8 cellular contexts compared by ENCODE assay signal in genomic region chr10:122879339-122880273, GRCh38. TPM values are rescaled to one million over a fixed set of nuclear protein-coding genes. Genes with fewer than 3 reads are reported as not detected.
DNase-seq lines count a peak whose midpoint lies in the region; ATAC-seq and TF ChIP-seq lines count a peak whose summit lies in the region.

FAM24B (minus strand) TSS chr10:122879581; CDS start chr10:122850515, 29,066 bp downstream.

- peaks cover 54% of the 10 kb centered on the region for H3K36me3 Mint-ChIP-seq in activated CD8-positive, alpha-beta T cell treated with anti-CD3 and anti-CD28 coated beads for 36 hours (ENCODE audit: low read depth)
- H3K36me3 Mint-ChIP-seq in effector memory CD8-positive, alpha-beta T cell (ENCODE audit: insufficient read depth): peaks cover 16% of the 10 kb centered on the region

- peak; percentile 76 for ATAC-seq in HG03442 (IDR thresholded peaks at IDR 0.05; ENCODE audit: unreplicated experiment)
- ATAC-seq in activated CD8-positive, alpha-beta T cell treated with anti-CD3 and anti-CD28 coated beads for 36 hours: peak; percentile 87
- peak; percentile 81 for ATAC-seq in effector memory CD8-positive, alpha-beta T cell (replicated peaks)

- H3K27ac Mint-ChIP-seq in activated CD8-positive, alpha-beta T cell treated with anti-CD3 and anti-CD28 coated beads for 36 hours: peak within 1 kb of the TSS; percentile 93
- H3K27ac Mint-ChIP-seq in effector memory CD8-positive, alpha-beta T cell: peak within 1 kb of the TSS; percentile 93 to 94

- DNase-seq in Ammon's horn (ENCODE audit: low spot score) (peak; percentile 97), GM19238 (ENCODE audit: insufficient read length, low spot score) (peak; percentile 70), NCI-H748 treated with DMSO at 0.1 percent for 48 hours (lab: John Stamatoyannopoulos, UW) (peak; percentile 88), medulla oblongata (ENCODE audit: extremely low spot score) (peak; percentile 98)
- DNase-seq in activated CD8-positive, alpha-beta T cell treated with anti-CD3 and anti-CD28 coated beads for 36 hours: peak; percentile 96
- peak; percentile 89 to 94 (median 92) for DNase-seq in effector memory CD8-positive, alpha-beta T cell
- DNase-seq in stimulated activated CD8-positive, alpha-beta memory T cell treated with anti-CD3 and anti-CD28 coated beads, Interleukin-15, amount 100 ng/mL, for 4 hours (ENCODE audit: low read depth in 2 of 2): peak; percentile 84 to 95

- CTCF ChIA-PET in activated CD8-positive, alpha-beta T cell treated with anti-CD3 and anti-CD28 coated beads for 36 hours (lab: Charles Lee): no interaction called here

- POLR2A ChIA-PET in activated CD8-positive, alpha-beta T cell treated with anti-CD3 and anti-CD28 coated beads for 36 hours (lab: Charles Lee): interaction anchor here (0.7 to 1.3 kb wide), 2 partner anchors 32 to 67 kb away, joined by 3 read pairs; no protein-coding TSS in a partner anchor

- H3K9me3 Mint-ChIP-seq in activated CD8-positive, alpha-beta T cell treated with anti-CD3 and anti-CD28 coated beads for 36 hours: no peaks in the 10 kb centered on the region
- no peaks in the 10 kb centered on the region for H3K9me3 Mint-ChIP-seq in effector memory CD8-positive, alpha-beta T cell

- H3K4me3 Mint-ChIP-seq in activated CD8-positive, alpha-beta T cell treated with anti-CD3 and anti-CD28 coated beads for 36 hours: peak within 1 kb of the TSS; percentile 97
- peak within 1 kb of the TSS; percentile 93 to 96 for H3K4me3 Mint-ChIP-seq in effector memory CD8-positive, alpha-beta T cell

- H3K27me3 Mint-ChIP-seq in activated CD8-positive, alpha-beta T cell treated with anti-CD3 and anti-CD28 coated beads for 36 hours: no peaks in the 10 kb centered on the region
- no peaks in the 10 kb centered on the region for H3K27me3 Mint-ChIP-seq in effector memory CD8-positive, alpha-beta T cell

- intact Hi-C loops in activated CD8-positive, alpha-beta T cell treated with anti-CD3 and anti-CD28 coated beads for 36 hours (cut with micrococcal nuclease): loop anchor here (2.0 kb wide), 1 partner anchor 75 kb away; the partner anchor contains the start of gene C10orf88

- TF ChIP-seq CTCF in activated CD8-positive, alpha-beta T cell treated with anti-CD3 and anti-CD28 coated beads for 36 hours (IDR thresholded peaks at IDR 0.05): no peak

- peaks cover 55% of the 10 kb centered on the region for H3K4me1 Mint-ChIP-seq in activated CD8-positive, alpha-beta T cell treated with anti-CD3 and anti-CD28 coated beads for 36 hours (ENCODE audit: low read depth)
- H3K4me1 Mint-ChIP-seq in effector memory CD8-positive, alpha-beta T cell (ENCODE audit: low read depth in 2 of 2): peaks cover 33 to 45% of the 10 kb centered on the region in 2 donors

RNA-seq across cellular contexts. Expression of gene FAM24B, which starts in this region (rescaled TPM):
- total RNA-seq in activated CD8-positive, alpha-beta T cell treated with anti-CD3 and anti-CD28 coated beads for 36 hours: 10 to 100 TPM in 1 of 2 experiments, 1 to 10 TPM in 1; 9.0 to 10.6 TPM

Comparison
In these comparisons a context has a peak if more than half of its experiments do, and no peak if none do; other contexts are left out.
1. Peak in every context shown above with its lines: DNase-seq and ATAC-seq.